Comparison of ENCODE assay signal across 8 cellular contexts in genomic region chr14:24006872-24007721, GRCh38. TPM values are rescaled to one million over a fixed set of nuclear protein-coding genes. Genes with fewer than 3 reads are reported as not detected.
DNase-seq lines count a peak whose midpoint lies in the region; TF ChIP-seq lines count a peak whose summit lies in the region.
"Not testable (repeated sequence)": the region's sequence is repeated elsewhere in the genome, so short reads cannot be mapped to it uniquely, and the experiment has no call there.

No MANE protein-coding gene starts in this region.

- not testable (repeated sequence) for H3K4ac ChIP-seq in H9 (ENCODE audit: low read depth, low read length)

- not testable (repeated sequence) for H3T11ph ChIP-seq in H9 (ENCODE audit: low read length)

- H3K4me1 Mint-ChIP-seq in H9 (peaks cover 0 to 19% of the 10 kb centered on the region in 2 experiments; a peak in 2 of 4 replicates), glutamatergic neuron (ENCODE audit: low read depth, unreplicated experiment) (peaks cover 13% of the 10 kb centered on the region)
- peaks cover 41% of the 10 kb centered on the region for H3K4me1 Mint-ChIP-seq in activated naive CD4-positive, alpha-beta T cell treated with anti-CD3 and anti-CD28 coated beads, Interleukin-2, amount 10 ng/mL, durations not matched to agents 7 days and 5 days

- not testable (repeated sequence) for H2BK120ac ChIP-seq in H9 (ENCODE audit: low read depth, low read length, poor library complexity, severe bottlenecking)

- not testable (repeated sequence) for H3K9me3 ChIP-seq in H9 (ENCODE audit: control insufficient read depth, low read depth, low read length); ovary

- not testable (repeated sequence) for H3K4me1 ChIP-seq in H9 (ENCODE audit: insufficient read depth, low read length); ovary (ENCODE audit: insufficient read depth)

- not testable (repeated sequence) for H3K79me2 ChIP-seq in H9 (ENCODE audit: insufficient read depth, low read length)

- not testable (repeated sequence) for H2BK12ac ChIP-seq in H9 (ENCODE audit: insufficient read length, low read depth, low read length)

- not testable (repeated sequence) for TF ChIP-seq CTCF in H9 (conservative IDR thresholded peaks at IDR 0.05); glutamatergic neuron (IDR thresholded peaks at IDR 0.05; ENCODE audit: partially characterized antibody, unreplicated experiment); ovary (IDR thresholded peaks at IDR 0.05)

- not testable (repeated sequence) for H3K9me3 Mint-ChIP-seq in H9; activated naive CD4-positive, alpha-beta T cell treated with anti-CD3 and anti-CD28 coated beads, Interleukin-2, amount 10 ng/mL, durations not matched to agents 7 days and 5 days; glutamatergic neuron (ENCODE audit: unreplicated experiment)

- H2AFZ ChIP-seq in H9 (ENCODE audit: low read length): not testable (repeated sequence)

- CTCF ChIA-PET in activated naive CD4-positive, alpha-beta T cell treated with anti-CD3 and anti-CD28 coated beads, Interleukin-2, amount 10 ng/mL, durations not matched to agents 7 days and 5 days (lab: Charles Lee): not testable (repeated sequence)

- intact Hi-C loops in ovary (cut with DNase I): not testable (repeated sequence)

- DNase-seq in Daoy (ENCODE audit: low read depth) (peak; percentile 35), H9 (peak; percentile 27), M059J (ENCODE audit: low read depth) (peak; percentile 22), T-helper 1 cell (peak; percentile 27 to 66 (median 61)), glutamatergic neuron (peak; percentile 77), ovary (peak; percentile 40 to 86 (median 81))
- DNase-seq in activated naive CD4-positive, alpha-beta T cell treated with anti-CD3 and anti-CD28 coated beads, Interleukin-2, amount 10 ng/mL, durations not matched to agents 7 days and 5 days: peak; percentile 71
- peak; percentile 38 to 83 (median 72) for DNase-seq in stimulated activated naive CD4-positive, alpha-beta T cell (lab: John Stamatoyannopoulos, UW)

- H3K79me1 ChIP-seq in H9 (ENCODE audit: insufficient read depth, low read depth, low read length, poor library complexity, severe bottlenecking): not testable (repeated sequence)

- H3K27ac Mint-ChIP-seq in H9; glutamatergic neuron (ENCODE audit: unreplicated experiment): not testable (repeated sequence)
- H3K27ac Mint-ChIP-seq in activated naive CD4-positive, alpha-beta T cell treated with anti-CD3 and anti-CD28 coated beads, Interleukin-2, amount 10 ng/mL, durations not matched to agents 7 days and 5 days: peak overlapping the region; percentile 81

- not testable (repeated sequence) for H4K20me1 ChIP-seq in H9 (ENCODE audit: control insufficient read depth, insufficient read depth, insufficient read length)

- H2BK5ac ChIP-seq in H9 (ENCODE audit: insufficient read length, low read length): not testable (repeated sequence)

- not testable (repeated sequence) for H3K27me3 ChIP-seq in H9 (ENCODE audit: insufficient read depth, low read length); ovary

- H2BK20ac ChIP-seq in H9 (ENCODE audit: low read depth, low read length, poor library complexity, severe bottlenecking): not testable (repeated sequence)

- not testable (repeated sequence) for H2AK5ac ChIP-seq in H9 (ENCODE audit: insufficient read length, low read length)

- not testable (repeated sequence) for H3K23me2 ChIP-seq in H9 (ENCODE audit: insufficient read length, low read depth, low read length, poor library complexity, severe bottlenecking)

- not testable (repeated sequence) for H4K91ac ChIP-seq in H9 (ENCODE audit: insufficient read length, low read depth, low read length)

- not testable (repeated sequence) for H3K18ac ChIP-seq in H9 (ENCODE audit: insufficient read length, low read depth, low read length)

- H3K4me3 ChIP-seq in ovary: peak overlapping the region; percentile 24

- not testable (repeated sequence) for TF ChIP-seq EP300 in ovary (IDR thresholded peaks at IDR 0.05)

- H3K4me2 ChIP-seq in H9 (ENCODE audit: insufficient read depth, insufficient read length, low read length): not testable (repeated sequence)

- H4K5ac ChIP-seq in H9 (ENCODE audit: insufficient read length, low read depth, low read length): not testable (repeated sequence)

- H4K8ac ChIP-seq in H9 (replicated peaks; ENCODE audit: insufficient read length, low read depth, low read length): not testable (repeated sequence)

- H3K36me3 Mint-ChIP-seq in H9 (ENCODE audit: insufficient read depth in 1 of 3, low read depth in 3 of 3); glutamatergic neuron (ENCODE audit: unreplicated experiment): not testable (repeated sequence)
- H3K36me3 Mint-ChIP-seq in activated naive CD4-positive, alpha-beta T cell treated with anti-CD3 and anti-CD28 coated beads, Interleukin-2, amount 10 ng/mL, durations not matched to agents 7 days and 5 days: peaks cover 16% of the 10 kb centered on the region

- H3K56ac ChIP-seq in H9 (ENCODE audit: insufficient read length, low read depth, low read length): not testable (repeated sequence)

- H3K27ac ChIP-seq in H9 (ENCODE audit: insufficient read length, low read depth, low read length); ovary: not testable (repeated sequence)

- H3K9ac ChIP-seq in H9 (ENCODE audit: extremely low read depth, insufficient read length, low read length): not testable (repeated sequence)

- H3K23ac ChIP-seq in H9 (ENCODE audit: insufficient read length, low read depth, low read length): not testable (repeated sequence)

- H2BK15ac ChIP-seq in H9 (ENCODE audit: low read depth, low read length): not testable (repeated sequence)

- WGBS in H9 (ENCODE audit: extremely low coverage, insufficient read length, low lambda C conversion rate): no CpG with 5 or more reads among the region's 59 CpGs
- WGBS in ovary, 3 donors: 3 to 27% (median 13%) methylated on average over 8 to 54 of the region's 59 CpGs

- H3K14ac ChIP-seq in H9 (ENCODE audit: insufficient read depth, low read length): not testable (repeated sequence)

- not testable (repeated sequence) for TF ChIP-seq POLR2A in ovary (IDR thresholded peaks at IDR 0.05)

- H3K36me3 ChIP-seq in ovary: not testable (repeated sequence)

- peak overlapping the region in 1 of 2 experiments; percentile 47; a peak in 2 of 5 replicates for H3K4me3 Mint-ChIP-seq in H9
- peak overlapping the region; percentile 77 for H3K4me3 Mint-ChIP-seq in activated naive CD4-positive, alpha-beta T cell treated with anti-CD3 and anti-CD28 coated beads, Interleukin-2, amount 10 ng/mL, durations not matched to agents 7 days and 5 days
- H3K4me3 Mint-ChIP-seq in glutamatergic neuron (ENCODE audit: unreplicated experiment): not testable (repeated sequence)

- peaks cover 16% of the 10 kb centered on the region for H3K27me3 Mint-ChIP-seq in H9 (ENCODE audit: low read depth)
- not testable (repeated sequence) for H3K27me3 Mint-ChIP-seq in activated naive CD4-positive, alpha-beta T cell treated with anti-CD3 and anti-CD28 coated beads, Interleukin-2, amount 10 ng/mL, durations not matched to agents 7 days and 5 days; glutamatergic neuron (ENCODE audit: unreplicated experiment)

RNA-seq across cellular contexts. Expression of gene DHRS4L2, which starts 18.4 kb away (rescaled TPM):
- 10.7 and 18.7 TPM in 2 replicates for total RNA-seq in Daoy (2014; rRNA removed; shearing (Covaris generic))
- 9.7 and 10.2 TPM in 2 replicates for total RNA-seq in H9 (2021)
- total RNA-seq in M059J (2014; rRNA removed; shearing (Covaris generic)): 15.1 and 20.2 TPM in 2 replicates
- 10.4 TPM for total RNA-seq in glutamatergic neuron (ENCODE audit: unreplicated experiment)
- total RNA-seq in ovary: 10 to 100 TPM in 6 of 7 donors, 1 to 10 TPM in 1; 7.7 to 33.1 (median 19.5) TPM
- 10 to 100 TPM; 17.6 to 20.3 TPM for polyA plus RNA-seq in ovary

RNA-seq across cellular contexts. Expression of gene CARMIL3, which starts 44.7 kb away (rescaled TPM):
- under 0.01 TPM in 1 of 2 replicates, not detected in the other for total RNA-seq in Daoy (2014; rRNA removed; shearing (Covaris generic))
- total RNA-seq in H9 (2021) (4.7 and 5.8 TPM in 2 replicates), glutamatergic neuron (ENCODE audit: unreplicated experiment) (108 TPM), ovary (1 to 10 TPM in 1 of 7 donors, under 1 TPM in 5, not detected in 1; 0.08 to 1.3 (median 0.37) TPM)
- total RNA-seq in M059J (2014; rRNA removed; shearing (Covaris generic)): not detected in 2 replicates
- under 1 TPM; 0.08 to 0.10 TPM for polyA plus RNA-seq in ovary

RNA-seq across cellular contexts. Expression of gene DHRS4, which starts 53.5 kb away (rescaled TPM):
- 32.0 and 52.7 TPM in 2 replicates for total RNA-seq in Daoy (2014; rRNA removed; shearing (Covaris generic))
- 11.2 and 12.7 TPM in 2 replicates for total RNA-seq in H9 (2021)
- 25.4 and 40.9 TPM in 2 replicates for total RNA-seq in M059J (2014; rRNA removed; shearing (Covaris generic))
- total RNA-seq in glutamatergic neuron (ENCODE audit: unreplicated experiment): 6.1 TPM
- 10 to 100 TPM; 16.6 to 38.7 (median 25.4) TPM for total RNA-seq in ovary
- 10 to 100 TPM; 25.2 to 38.8 TPM for polyA plus RNA-seq in ovary

Comparison
In these comparisons a context has a peak if more than half of its experiments do, and no peak if none do; other contexts are left out.
1. DNase-seq: peak in every context shown above with its lines; median percentile 81 in ovary; 77 in glutamatergic neuron; 72 in stimulated activated naive CD4-positive, alpha-beta T cell; 71 in activated naive CD4-positive, alpha-beta T cell treated with anti-CD3 and anti-CD28 coated beads, Interleukin-2, amount 10 ng/mL, durations not matched to agents 7 days and 5 days; 61 in T-helper 1 cell; 35 in Daoy; 27 in H9; 22 in M059J.
2. RNA of gene CARMIL3, which starts 44.7 kb away (total RNA-seq): 108 TPM in glutamatergic neuron (single experiment); 4.7 to 5.8 TPM in H9, 0.08 to 1.3 TPM in ovary, under 0.01 TPM in Daoy and not detected in M059J; every median in the first group is over 10 times any median in the second.